8 cellular contexts compared by ENCODE assay signal in the genomic region with DNA sequence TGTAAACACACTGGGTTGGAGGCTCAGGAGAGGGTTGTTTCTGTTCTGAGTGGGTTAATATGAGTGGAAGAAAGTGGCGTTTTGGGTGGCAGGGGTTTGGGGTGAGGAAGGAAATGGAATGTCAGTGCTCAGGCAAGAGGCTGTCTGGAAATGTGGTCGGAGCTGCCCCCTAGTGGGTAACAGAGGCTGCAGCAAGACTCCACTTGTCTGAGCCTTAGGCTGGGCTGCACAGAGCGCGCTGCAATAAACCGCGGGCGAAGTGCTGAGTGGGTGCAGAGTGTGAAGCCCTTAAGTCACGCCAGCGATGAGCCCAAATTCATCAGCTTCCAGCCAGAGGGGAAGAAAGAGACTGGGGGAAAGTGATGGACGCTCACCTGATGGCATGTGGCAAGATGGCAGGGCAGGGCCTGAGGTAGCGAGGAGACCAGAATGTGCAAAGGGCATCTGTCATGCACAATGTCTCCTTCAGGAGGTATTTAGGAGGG. TPM values are rescaled to one million over a fixed set of nuclear protein-coding genes. Genes with fewer than 3 reads are reported as not detected.
DNase-seq lines count a peak whose midpoint lies in the region; ATAC-seq and TF ChIP-seq lines count a peak whose summit lies in the region.

No MANE protein-coding gene starts in this region.

- DNase-seq in A673 (ENCODE audit: low spot score), result peak; percentile 85
- DNase-seq in NCI-H526 treated with DMSO at 0.1 percent for 48 hours (lab: John Stamatoyannopoulos, UW), result peak; percentile 39
- peak; percentile 58 to 60 for DNase-seq in activated CD4-positive, alpha-beta T cell treated with anti-CD3 and anti-CD28 coated beads, Interleukin-2, amount 50 U/mL, for 4 hours
- DNase-seq in dermis microvascular lymphatic vessel endothelial cell (ENCODE audit: low read depth in 2 of 2), result peak; percentile 47 to 74
- DNase-seq in memory B cell (ENCODE audit: low spot score in 2 of 2), result peak; percentile 57 to 62
- DNase-seq in stimulated activated CD8-positive, alpha-beta memory T cell treated with anti-CD3 and anti-CD28 coated beads, Interleukin-12 subunit alpha, Interleukin-12 subunit beta, amount 100 ng/mL, for 1 hour (ENCODE audit: low read depth), result peak; percentile 52

- no peaks in the 10 kb centered on the region for H3K9me3 Mint-ChIP-seq in memory B cell

- H3K4me1 ChIP-seq in A673 (ENCODE audit: insufficient read depth, low read length, poor library complexity, severe bottlenecking), result no peaks in the 10 kb centered on the region

- CTCF ChIA-PET in A673 (lab: Charles Lee), result interaction anchor here (0.6 kb wide), 1 partner anchor 36 kb away, joined by 5 read pairs; no protein-coding TSS in a partner anchor

- peak overlapping the region; percentile 46 for H3K4me3 Mint-ChIP-seq in memory B cell

- H3K4me1 Mint-ChIP-seq in memory B cell, result peaks cover 6% of the 10 kb centered on the region

- peak overlapping the region; percentile 28 for H3K4me3 ChIP-seq in A673 (ENCODE audit: low read depth, low read length, poor library complexity, severe bottlenecking)

- H3K36me3 ChIP-seq in A673 (ENCODE audit: insufficient read depth, low read length, poor library complexity, severe bottlenecking), result no peaks in the 10 kb centered on the region

- POLR2A ChIA-PET in A673 (lab: Charles Lee; ENCODE audit: low non-redundant PET), result no interaction called here

- no peaks in the 10 kb centered on the region for H3K36me3 Mint-ChIP-seq in memory B cell

- peak; percentile 97 for TF ChIP-seq CTCF in A673 (conservative IDR thresholded peaks at IDR 0.05; ENCODE audit: low read depth, low read length)

- intact Hi-C loops in A673 (cut with micrococcal nuclease; ENCODE audit: unreplicated experiment), result loop anchor here (5.0 kb wide), 1 partner anchor 34 kb away; no protein-coding TSS in a partner anchor

- no peak overlapping the region for H3K27ac ChIP-seq in A673 (ENCODE audit: low read depth, low read length, poor library complexity, severe bottlenecking)

- peak; percentile 80 for ATAC-seq in GM18498 (IDR thresholded peaks at IDR 0.05; ENCODE audit: unreplicated experiment)
- peak; percentile 78 for ATAC-seq in HG03342 (IDR thresholded peaks at IDR 0.05; ENCODE audit: unreplicated experiment)
- ATAC-seq in memory B cell (ENCODE audit: low read depth), result peak; percentile 99

- H3K9me3 ChIP-seq in A673 (ENCODE audit: low read depth, low read length, poor library complexity, severe bottlenecking), result no peaks in the 10 kb centered on the region

- no TSS peak for BruUV-seq in A673 (replicated peaks; lab: Mats Ljungman, UMichigan)

- H3K27ac Mint-ChIP-seq in memory B cell, result no peak overlapping the region

- H3K27me3 ChIP-seq in A673 (replicated peaks; ENCODE audit: insufficient read depth, low read depth, low read length, poor library complexity), result no peaks in the 10 kb centered on the region

- peaks cover 14% of the 10 kb centered on the region for H3K27me3 Mint-ChIP-seq in memory B cell

RNA-seq across cellular contexts. Expression of a gene that starts 12.3 kb away (rescaled TPM):
- not detected in 2 replicates for total RNA-seq in A673 (2021)
- not detected in 2 replicates for total RNA-seq in dermis microvascular lymphatic vessel endothelial cell

RNA-seq across cellular contexts. Expression of a gene that starts 51.1 kb away (rescaled TPM):
- total RNA-seq in A673 (2021) (46.7 and 55.7 TPM in 2 replicates), dermis microvascular lymphatic vessel endothelial cell (34.1 and 53.6 TPM in 2 replicates)
